In genomic region chr3:32239638-32240550, GRCh38 we compare ENCODE assay signal across 8 cellular contexts. TPM values are rescaled to one million over a fixed set of nuclear protein-coding genes. Genes with fewer than 3 reads are reported as not detected.
DNase-seq lines count a peak whose midpoint lies in the region; ATAC-seq and TF ChIP-seq lines count a peak whose summit lies in the region.

No MANE protein-coding gene starts in this region.

- peak; percentile 59 for TF ChIP-seq CTCF in kidney epithelial cell (IDR thresholded peaks at IDR 0.05; ENCODE audit: insufficient read depth, low read length, poor library complexity, severe bottlenecking)

- DNase-seq in DMS 273 treated with DMSO at 0.1 percent for 48 hours (lab: John Stamatoyannopoulos, UW) (peak; percentile 6), SHP77 (lab: John Stamatoyannopoulos, UW) (peak; percentile 68 to 70), kidney epithelial cell (ENCODE audit: low read depth) (no peak), HPDE6-E6E7 (ENCODE audit: extremely low spot score) (no peak)
- DNase-seq in activated naive CD8-positive, alpha-beta T cell treated with anti-CD3 and anti-CD28 coated beads, Interleukin-2, amount 50 U/mL, for 16 hours (ENCODE audit: low read depth, low spot score) = peak; percentile 8
- peak in 2 of 3 donors; percentile 16 to 24 for DNase-seq in stimulated activated CD4-positive, alpha-beta T cell treated with anti-CD3 and anti-CD28 coated beads, TNF-alpha, amount 100 ng/mL, for 1 hour (ENCODE audit: low read depth in 3 of 3, low spot score in 1 of 3)

- no peaks in the 10 kb centered on the region for H3K36me3 ChIP-seq in kidney epithelial cell (ENCODE audit: control insufficient read depth, insufficient read depth, low read length)

- ATAC-seq in HG02938 (IDR thresholded peaks at IDR 0.05; ENCODE audit: unreplicated experiment) (peak; percentile 54), HG03175 (IDR thresholded peaks at IDR 0.05; ENCODE audit: unreplicated experiment) (no peak)

- peak overlapping the region; percentile 77 for H3K4me3 ChIP-seq in kidney epithelial cell (ENCODE audit: low read depth, low read length)

- H3K27me3 ChIP-seq in kidney epithelial cell (ENCODE audit: control insufficient read depth, insufficient read depth, low read length) = no peaks in the 10 kb centered on the region

RNA-seq across cellular contexts. Expression of gene CMTM8, which starts 1.4 kb away (rescaled TPM):
- total RNA-seq in kidney epithelial cell = 2.8 and 7.5 TPM in 2 replicates

Comparison
In these comparisons a context has a peak if more than half of its experiments do, and no peak if none do; other contexts are left out.
1. DNase-seq: peak in DMS 273 treated with DMSO at 0.1 percent for 48 hours (single experiment), SHP77 (2 of 2), activated naive CD8-positive, alpha-beta T cell treated with anti-CD3 and anti-CD28 coated beads, Interleukin-2, amount 50 U/mL, for 16 hours (single experiment) and stimulated activated CD4-positive, alpha-beta T cell treated with anti-CD3 and anti-CD28 coated beads, TNF-alpha, amount 100 ng/mL, for 1 hour (2 of 3); none in kidney epithelial cell (single experiment) and HPDE6-E6E7 (single experiment).